In genomic region chr3:48140284-48140683, GRCh38 we compare ENCODE assay signal across 20 cellular contexts. TPM values are rescaled to one million over a fixed set of nuclear protein-coding genes. Genes with fewer than 3 reads are reported as not detected.
DNase-seq lines count a peak whose midpoint lies in the region; ATAC-seq and TF ChIP-seq lines count a peak whose summit lies in the region.
"Had no signal": no experiment of that assay in that cellular context is flagged by ENCODE, and none has a peak within 500 bp of the region (broad histone marks: within the 10 kb centered on the region; RNA-seq: fewer than 3 reads in every experiment).

No MANE protein-coding gene starts in this region.

- no peaks in the 10 kb centered on the region for H3K9me3 ChIP-seq in H9 (ENCODE audit: control insufficient read depth, low read depth, low read length)
- no peaks in the 10 kb centered on the region for H3K9me3 ChIP-seq in SK-N-MC (ENCODE audit: low read depth, low read length)
- H3K9me3 ChIP-seq in neuronal stem cell (replicated peaks in 1 of 2; ENCODE audit: control insufficient read depth in 2 of 2, insufficient read depth in 1 of 2, low read depth in 1 of 2, low read length in 2 of 2): peaks cover 0 to 2% of the 10 kb centered on the region in 2 donors
- H3K9me3 ChIP-seq: suprapubic skin had no signal

- ATAC-seq in HG02870 (IDR thresholded peaks at IDR 0.05; ENCODE audit: unreplicated experiment) (no peak), HG03439 (IDR thresholded peaks at IDR 0.05; ENCODE audit: unreplicated experiment) (no peak)

- H3K79me1 ChIP-seq in H9 (ENCODE audit: insufficient read depth, low read depth, low read length, poor library complexity, severe bottlenecking) (no peaks in the 10 kb centered on the region), neuronal stem cell (ENCODE audit: low read depth, low read length) (peaks cover 2% of the 10 kb centered on the region)

- H2BK15ac ChIP-seq in H9 (ENCODE audit: low read depth, low read length) (no peak overlapping the region), neuronal stem cell (ENCODE audit: low read length) (no peak overlapping the region)

- H3K9me3 Mint-ChIP-seq in H9 (no peaks in the 10 kb centered on the region; a peak in 1 of 5 replicates), Calu3 (ENCODE audit: low read depth, unreplicated experiment) (no peaks in the 10 kb centered on the region)
- H3K9me3 Mint-ChIP-seq: HFFc6, naive B cell had no signal

- H3K27ac ChIP-seq in H9 (ENCODE audit: insufficient read length, low read depth, low read length) (no peak overlapping the region), SK-N-MC (peak overlapping the region; percentile 31), neuronal stem cell (replicated peaks; ENCODE audit: low read length) (no peak overlapping the region)
- H3K27ac ChIP-seq: HL-60, suprapubic skin had no signal

- no peak overlapping the region for H3K18ac ChIP-seq in H9 (ENCODE audit: insufficient read length, low read depth, low read length)
- H3K18ac ChIP-seq in neuronal stem cell (ENCODE audit: low read length): peak overlapping the region; percentile 67

- H3K23ac ChIP-seq in H9 (ENCODE audit: insufficient read length, low read depth, low read length) (no peak overlapping the region), neuronal stem cell (ENCODE audit: low read depth, low read length, poor library complexity) (no peak overlapping the region)

- H3K4me1 ChIP-seq in H9 (ENCODE audit: insufficient read depth, low read length): peaks cover 3% of the 10 kb centered on the region; the same call in 1 of the 2 replicates
- H3K4me1 ChIP-seq in neuronal stem cell (ENCODE audit: control insufficient read depth in 2 of 2, insufficient read depth in 1 of 2, low read depth in 1 of 2, low read length in 2 of 2): peaks cover 4 to 6% of the 10 kb centered on the region in 2 donors

- no peak for TF ChIP-seq CTCF in H9 (conservative IDR thresholded peaks at IDR 0.05)
- TF ChIP-seq CTCF in Calu3 (IDR thresholded peaks at IDR 0.05; ENCODE audit: unreplicated experiment): no peak

- H3K14ac ChIP-seq in H9 (ENCODE audit: insufficient read depth, low read length) (no peak overlapping the region), neuronal stem cell (ENCODE audit: low read length) (no peak overlapping the region)

- H2BK120ac ChIP-seq in H9 (ENCODE audit: low read depth, low read length, poor library complexity, severe bottlenecking) (no peak overlapping the region), neuronal stem cell (ENCODE audit: low read depth, low read length) (no peak overlapping the region)

- no peak overlapping the region for H3K4ac ChIP-seq in H9 (ENCODE audit: low read depth, low read length)
- no peak overlapping the region for H3K4ac ChIP-seq in neuronal stem cell (ENCODE audit: low read length)

- CTCF ChIA-PET in Calu3 (lab: Charles Lee): interaction anchor here (0.6 to 1.4 kb wide), 2 partner anchors 11 to 37 kb away, joined by 3 read pairs; no protein-coding TSS in a partner anchor

- H3K36me3 ChIP-seq in SK-N-MC (ENCODE audit: insufficient read depth, low read length) (no peaks in the 10 kb centered on the region), neuronal stem cell (replicated peaks in 1 of 2; ENCODE audit: control insufficient read depth in 2 of 2, insufficient read depth in 2 of 2, low read length in 2 of 2) (no peaks in the 10 kb centered on the region)
- H3K36me3 ChIP-seq: suprapubic skin had no signal

- H3K36me3 Mint-ChIP-seq in H9 (ENCODE audit: insufficient read depth in 1 of 3, low read depth in 3 of 3) (no peaks in the 10 kb centered on the region), Calu3 (ENCODE audit: insufficient read depth, unreplicated experiment) (no peaks in the 10 kb centered on the region)
- H3K36me3 Mint-ChIP-seq: naive B cell had no signal

- WGBS in H9 (ENCODE audit: extremely low coverage, insufficient read length, low lambda C conversion rate): no CpG with 5 or more reads among the region's 7 CpGs
- no CpG with 5 or more reads among the region's 7 CpGs for WGBS in neuronal stem cell (ENCODE audit: extremely low coverage in 2 of 2, insufficient read length in 2 of 2, insufficient replicate concordance in 1 of 2), 2 donors

- DNase-seq in H9: no peak
- no peak for DNase-seq in SK-N-MC (ENCODE audit: low read depth, low spot score)
- peak; percentile 32 for DNase-seq in islet precursor cell
- DNase-seq in neuronal stem cell (ENCODE audit: low spot score): no peak
- no peak for DNase-seq in Calu3
- DNase-seq: activated effector memory CD4-positive, alpha-beta T cell treated with Interleukin-2 at 50 U/mL for 16 hours; AML-193; amygdala; erythroblast; HFFc6; Kasumi-1; kidney glomerular epithelial cell; naive B cell; NCI-H146; NCI-H446 treated with DMSO at 0.1 percent for 48 hours; stimulated activated CD4-positive, alpha-beta T cell treated with anti-CD3 and anti-CD28 coated beads, Interleukin-1b, Interleukin-23, amount 100 ng/mL, for 48 hours had no signal

- H4K91ac ChIP-seq in H9 (ENCODE audit: insufficient read length, low read depth, low read length) (no peak overlapping the region), neuronal stem cell (ENCODE audit: low read depth, low read length, poor library complexity) (no peak overlapping the region)

- H3K27me3 Mint-ChIP-seq in H9 (ENCODE audit: low read depth) (peaks cover 2% of the 10 kb centered on the region), Calu3 (ENCODE audit: unreplicated experiment) (no peaks in the 10 kb centered on the region)
- H3K27me3 Mint-ChIP-seq: naive B cell had no signal

- H2BK20ac ChIP-seq in H9 (ENCODE audit: low read depth, low read length, poor library complexity, severe bottlenecking): no peak overlapping the region

- no peak overlapping the region for H4K5ac ChIP-seq in H9 (ENCODE audit: insufficient read length, low read depth, low read length)

- H3K4me2 ChIP-seq in H9 (ENCODE audit: insufficient read depth, insufficient read length, low read length): no peak overlapping the region
- H3K4me2 ChIP-seq in neuronal stem cell (ENCODE audit: insufficient read depth, low read length, poor library complexity, severe bottlenecking): no peak overlapping the region

- H3K27ac Mint-ChIP-seq in H9 (peak overlapping the region; percentile 20 to 95 (median 77)), Calu3 (ENCODE audit: unreplicated experiment) (no peak overlapping the region)
- H3K27ac Mint-ChIP-seq: HFFc6 had no signal

- H3K4me3 ChIP-seq in SK-N-MC (no peak overlapping the region), neuronal stem cell (ENCODE audit: low read length in 2 of 2) (peak overlapping the region in 1 of 2 donors; percentile 18)
- H3K4me3 ChIP-seq: suprapubic skin had no signal

- H3K27me3 ChIP-seq in H9 (ENCODE audit: insufficient read depth, low read length) (no peaks in the 10 kb centered on the region), neuronal stem cell (ENCODE audit: control insufficient read depth in 3 of 3, insufficient read depth in 3 of 3, low read depth in 1 of 3, low read length in 3 of 3) (no peaks in the 10 kb centered on the region)
- H3K27me3 ChIP-seq: suprapubic skin had no signal

- H3K23me2 ChIP-seq in H9 (ENCODE audit: insufficient read length, low read depth, low read length, poor library complexity, severe bottlenecking): no peaks in the 10 kb centered on the region

- H3K56ac ChIP-seq in H9 (ENCODE audit: insufficient read length, low read depth, low read length): no peak overlapping the region

- H3T11ph ChIP-seq in H9 (ENCODE audit: low read length): no peak overlapping the region

- no peak overlapping the region for H2AK5ac ChIP-seq in H9 (ENCODE audit: insufficient read length, low read length)
- no peak overlapping the region for H2AK5ac ChIP-seq in neuronal stem cell (ENCODE audit: low read depth, low read length)

- H2BK5ac ChIP-seq in H9 (ENCODE audit: insufficient read length, low read length): no peak overlapping the region
- H2BK5ac ChIP-seq in neuronal stem cell (ENCODE audit: low read length): no peak overlapping the region

- no peak overlapping the region for H3K9ac ChIP-seq in H9 (ENCODE audit: extremely low read depth, insufficient read length, low read length)
- H3K9ac ChIP-seq in SK-N-MC (ENCODE audit: insufficient read length): no peak overlapping the region
- no peak overlapping the region for H3K9ac ChIP-seq in neuronal stem cell (ENCODE audit: low read depth, low read length, poor library complexity)

- no peaks in the 10 kb centered on the region for H3K79me2 ChIP-seq in H9 (ENCODE audit: insufficient read depth, low read length)

- no peak overlapping the region for H2BK12ac ChIP-seq in H9 (ENCODE audit: insufficient read length, low read depth, low read length)
- no peak overlapping the region for H2BK12ac ChIP-seq in neuronal stem cell (ENCODE audit: low read length)

- BruUV-seq in Calu3 (replicated peaks; lab: Mats Ljungman, UMichigan): no TSS peak

- H3K4me1 Mint-ChIP-seq in H9 (peaks cover 9 to 10% of the 10 kb centered on the region in 2 experiments), Calu3 (ENCODE audit: low read depth, unreplicated experiment) (no peaks in the 10 kb centered on the region)
- H3K4me1 Mint-ChIP-seq: naive B cell had no signal

- intact Hi-C loops in Calu3 (cut with micrococcal nuclease; ENCODE audit: unreplicated experiment): no loop called here

- H4K8ac ChIP-seq in H9 (replicated peaks; ENCODE audit: insufficient read length, low read depth, low read length) (no peak overlapping the region), neuronal stem cell (ENCODE audit: low read depth, low read length) (no peak overlapping the region)

- H4K20me1 ChIP-seq in H9 (ENCODE audit: control insufficient read depth, insufficient read depth, insufficient read length): no peaks in the 10 kb centered on the region

- H2AFZ ChIP-seq in H9 (ENCODE audit: low read length) (no peak overlapping the region), neuronal stem cell (ENCODE audit: low read length) (peak overlapping the region; percentile 80)

- H3K4me3 Mint-ChIP-seq in H9: no peak overlapping the region
- H3K4me3 Mint-ChIP-seq in Calu3 (ENCODE audit: low read depth, unreplicated experiment): no peak overlapping the region
- H3K4me3 Mint-ChIP-seq: HFFc6, naive B cell had no signal

RNA-seq across cellular contexts. Expression of gene CDC25A, which starts 47.9 kb away (rescaled TPM):
- total RNA-seq in H9 (2021) (83.3 and 84.5 TPM in 2 replicates), Calu3 (2022) (15.2 and 18.2 TPM in 2 replicates)
- polyA plus RNA-seq in neuronal stem cell (2013, experiment 1 of 2): 26.0 TPM
- polyA plus RNA-seq in neuronal stem cell (2013, experiment 2 of 2): 24.4 TPM
